ENCODE assay signal across 10 cellular contexts in genomic region chr1:36320291-36320758, GRCh38. TPM values are rescaled to one million over a fixed set of nuclear protein-coding genes. Genes with fewer than 3 reads are reported as not detected.
DNase-seq lines count a peak whose midpoint lies in the region; TF ChIP-seq lines count a peak whose summit lies in the region.
"Had no signal": no experiment of that assay in that cellular context is flagged by ENCODE, and none has a peak within 500 bp of the region (broad histone marks: within the 10 kb centered on the region; RNA-seq: fewer than 3 reads in every experiment).

No MANE protein-coding gene starts in this region.

- no peaks in the 10 kb centered on the region for H3K79me2 ChIP-seq in DOHH2 (ENCODE audit: control insufficient read depth, low read length)

- H4K20me1 ChIP-seq in DOHH2 (ENCODE audit: control insufficient read depth, insufficient read depth, low read depth, low read length): no peaks in the 10 kb centered on the region

- H3K27ac ChIP-seq in DOHH2 (ENCODE audit: low read depth, low read length) (no peak overlapping the region), esophagus squamous epithelium (peak overlapping the region in 3 of 4 donors; percentile 78 to 93 (median 91)), prostate gland (peak overlapping the region; percentile 30 to 87)

- H3K27me3 ChIP-seq in DOHH2 (ENCODE audit: control insufficient read depth, low read length) (0 out of 2 replicates have a peak, but pooled peaks cover 2% of the 10 kb centered on the region), esophagus squamous epithelium (peaks cover 0 to 7% (median 0%) of the 10 kb centered on the region in 4 donors), prostate gland (replicated peaks; ENCODE audit: insufficient read depth) (no peaks in the 10 kb centered on the region)

- DNase-seq in NB4 (ENCODE audit: low read depth) (peak; percentile 41), esophagus squamous epithelium (lab: John Stamatoyannopoulos, UW) (no peak), prostate gland (ENCODE audit: low spot score) (no peak), HK-2 (ENCODE audit: unreplicated experiment) (no peak), mesenteric fat pad (ENCODE audit: low spot score) (no peak), middle frontal gyrus (ENCODE audit: extremely low spot score, low spot score) (no peak), hippocampal formation (lab: John Stamatoyannopoulos, UW) (no peak)
- DNase-seq: activated CD4-positive, alpha-beta T cell treated with anti-CD3 and anti-CD28 coated beads for 1 hour; NCI-H2081 had no signal

- no peak for TF ChIP-seq POLR2A in NB4 (IDR thresholded peaks at IDR 0.05; ENCODE audit: extremely low read depth, insufficient read length)
- TF ChIP-seq POLR2A in esophagus squamous epithelium (IDR thresholded peaks at IDR 0.05): no peak
- TF ChIP-seq POLR2A in prostate gland (IDR thresholded peaks at IDR 0.05): no peak

- H3K9me3 ChIP-seq in DOHH2 (ENCODE audit: control insufficient read depth, insufficient read depth, low read length) (no peaks in the 10 kb centered on the region), esophagus squamous epithelium (no peaks in the 10 kb centered on the region), prostate gland (no peaks in the 10 kb centered on the region)

- H3K4me3 ChIP-seq in DOHH2 (ENCODE audit: low read length) (peak overlapping the region; percentile 60), NB4 (ENCODE audit: low read depth, low read length) (no peak overlapping the region), esophagus squamous epithelium (peak overlapping the region in 3 of 4 donors; percentile 35 to 85 (median 76)), prostate gland (no peak overlapping the region)

- intact Hi-C loops in esophagus squamous epithelium (cut with DNase I): no loop called here
- intact Hi-C loops in prostate gland (cut with DNase I): no loop called here

- H3F3A ChIP-seq in DOHH2 (ENCODE audit: control insufficient read depth, insufficient read depth): peaks cover 5% of the 10 kb centered on the region; the same call in 1 of the 2 replicates

- TF ChIP-seq CTCF in DOHH2 (IDR thresholded peaks at IDR 0.05; ENCODE audit: low read depth, low read length, poor library complexity, severe bottlenecking) (no peak), NB4 (IDR thresholded peaks at IDR 0.05; ENCODE audit: low read depth, low read length) (no peak), esophagus squamous epithelium (IDR thresholded peaks at IDR 0.05) (no peak), prostate gland (IDR thresholded peaks at IDR 0.05) (no peak)

- 50 to 55% methylated on average over 3 to 9 of the region's 16 CpGs for WGBS in esophagus squamous epithelium, 2 donors
- whole genome bisulfite sequencing in prostate gland: 69% methylated on average over 16 of the region's 16 CpGs

- no peaks in the 10 kb centered on the region for H3K9me2 ChIP-seq in DOHH2 (replicated peaks; ENCODE audit: control insufficient read depth, low read length)

- H3K36me3 ChIP-seq in DOHH2 (ENCODE audit: control insufficient read depth, low read length): no peaks in the 10 kb centered on the region
- H3K36me3 ChIP-seq in esophagus squamous epithelium: no peaks in the 10 kb centered on the region
- no peaks in the 10 kb centered on the region for H3K36me3 ChIP-seq in prostate gland

- peaks cover 41% of the 10 kb centered on the region for H3K4me1 ChIP-seq in DOHH2 (ENCODE audit: control insufficient read depth, low read length)
- H3K4me1 ChIP-seq in esophagus squamous epithelium: peaks cover 14 to 43% (median 26%) of the 10 kb centered on the region in 3 donors
- H3K4me1 ChIP-seq in prostate gland (replicated peaks): no peaks in the 10 kb centered on the region

- H3K4me2 ChIP-seq in DOHH2 (ENCODE audit: low read length): peak overlapping the region; percentile 61

RNA-seq across cellular contexts. Expression of gene EVA1B, which starts 3.1 kb away (rescaled TPM):
- total RNA-seq in esophagus squamous epithelium (10 to 100 TPM in 3 of 4 donors, 1 to 10 TPM in 1; 7.5 to 22.1 (median 12.8) TPM), prostate gland (10 to 100 TPM; 67.1 to 78.7 TPM), mesenteric fat pad (34.5 TPM)

RNA-seq across cellular contexts. Expression of gene SH3D21, which starts 14.2 kb away (rescaled TPM):
- 1 to 10 TPM; 2.8 to 9.7 (median 3.7) TPM for total RNA-seq in esophagus squamous epithelium
- total RNA-seq in prostate gland: 10 to 100 TPM in 1 of 2 donors, 1 to 10 TPM in 1; 8.1 to 10.6 TPM
- total RNA-seq in mesenteric fat pad: 2.6 TPM

Comparison
In these comparisons a context has a peak if more than half of its experiments do, and no peak if none do; other contexts are left out.
1. H3K4me3 ChIP-seq: peak in DOHH2 (single experiment) and esophagus squamous epithelium (3 of 4); none in NB4 (single experiment) and prostate gland (0 of 2).